Comparison of ENCODE assay signal across 10 cellular contexts in the genomic region with DNA sequence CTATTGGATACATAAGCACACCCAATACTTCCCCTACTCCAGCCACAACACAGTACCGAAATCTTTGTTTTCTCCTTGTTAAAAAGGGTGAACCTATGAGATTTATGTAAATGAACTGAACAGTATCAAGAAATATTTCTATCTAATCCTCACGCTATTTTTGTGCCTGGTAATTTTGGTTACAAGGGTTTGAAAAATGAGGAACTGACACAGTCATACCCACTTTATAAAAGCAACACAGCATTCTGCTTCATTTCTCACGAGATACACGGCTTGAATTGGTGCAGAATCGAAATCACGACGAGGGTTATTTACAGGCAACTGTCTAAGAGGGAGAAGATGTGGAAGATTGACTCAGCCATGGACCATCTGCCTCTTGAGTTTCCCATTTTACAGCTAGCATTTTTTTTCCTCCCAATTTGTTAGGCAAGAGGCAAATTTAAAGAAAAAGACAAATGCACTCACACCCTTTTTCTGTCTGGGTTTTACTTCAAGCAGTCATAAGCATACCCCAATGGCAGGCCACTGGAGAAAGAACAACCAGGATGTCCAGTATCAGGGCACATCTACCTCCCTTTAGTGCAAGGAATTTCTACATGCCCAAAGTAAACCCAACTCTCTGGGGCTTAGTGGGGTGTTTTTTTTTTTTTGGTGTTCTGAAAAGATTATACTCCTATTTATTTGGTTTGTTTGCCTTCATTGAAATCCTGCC.
DNase-seq lines count a peak whose midpoint lies in the region; ATAC-seq and TF ChIP-seq lines count a peak whose summit lies in the region.
"Had no signal": no experiment of that assay in that cellular context is flagged by ENCODE, and none has a peak within 500 bp of the region (broad histone marks: within the 10 kb centered on the region; RNA-seq: fewer than 3 reads in every experiment).

No MANE protein-coding gene starts in this region.

- POLR2A ChIA-PET in SK-N-SH (lab: Yijun Ruan, JAX), result no interaction called here

- no peaks in the 10 kb centered on the region for H3F3A ChIP-seq in SK-N-SH (replicated peaks; ENCODE audit: insufficient read depth)

- H3K27ac Mint-ChIP-seq in natural killer cell, result no peak overlapping the region
- no peak overlapping the region for H3K27ac Mint-ChIP-seq in T-helper 2 cell treated with Interferon-gamma antibody and Interleukin-4, amounts not matched to agents 5 μg/mL and 100 μg/mL, for 36 hours
- H3K27ac Mint-ChIP-seq: activated T-helper 2 cell treated with anti-CD3 and anti-CD28 coated beads, Interferon-gamma antibody, Interleukin-2, Interleukin-4, amounts not matched to agents 10 μg/mL and 5 μg/mL and 100 μg/mL, durations not matched to agents 14 hours and 24 hours and 36 hours had no signal

- no peaks in the 10 kb centered on the region for H3K36me3 Mint-ChIP-seq in natural killer cell
- H3K36me3 Mint-ChIP-seq in T-helper 2 cell treated with Interferon-gamma antibody and Interleukin-4, amounts not matched to agents 5 μg/mL and 100 μg/mL, for 36 hours (ENCODE audit: low read depth), result no peaks in the 10 kb centered on the region

- H3K9me3 Mint-ChIP-seq in natural killer cell, result no peaks in the 10 kb centered on the region
- no peaks in the 10 kb centered on the region for H3K9me3 Mint-ChIP-seq in T-helper 2 cell treated with Interferon-gamma antibody and Interleukin-4, amounts not matched to agents 5 μg/mL and 100 μg/mL, for 36 hours
- H3K9me3 Mint-ChIP-seq: activated T-helper 2 cell treated with anti-CD3 and anti-CD28 coated beads, Interferon-gamma antibody, Interleukin-2, Interleukin-4, amounts not matched to agents 10 μg/mL and 5 μg/mL and 100 μg/mL, durations not matched to agents 14 hours and 24 hours and 36 hours had no signal

- no peaks in the 10 kb centered on the region for H3K4me1 Mint-ChIP-seq in natural killer cell
- H3K4me1 Mint-ChIP-seq in T-helper 2 cell treated with Interferon-gamma antibody and Interleukin-4, amounts not matched to agents 5 μg/mL and 100 μg/mL, for 36 hours (ENCODE audit: low read depth), result no peaks in the 10 kb centered on the region

- H3K4me2 ChIP-seq in SK-N-SH, result no peak overlapping the region

- H3K79me2 ChIP-seq in SK-N-SH (ENCODE audit: insufficient read depth), result no peaks in the 10 kb centered on the region

- H3K27ac ChIP-seq in psoas muscle (no peak overlapping the region), SK-N-SH (ENCODE audit: low read depth in 2 of 2, low read length in 1 of 2) (no peak overlapping the region)
- H3K27ac ChIP-seq: SK-N-MC had no signal

- H3K4me3 ChIP-seq in psoas muscle (no peak overlapping the region), SK-N-SH (ENCODE audit: low read depth in 2 of 2, low read length in 1 of 2) (no peak overlapping the region)
- H3K4me3 ChIP-seq: SK-N-MC had no signal

- H3K4me1 ChIP-seq in psoas muscle, result no peaks in the 10 kb centered on the region
- H3K4me1 ChIP-seq in SK-N-SH (ENCODE audit: control insufficient read depth in 1 of 2, insufficient read depth in 2 of 2, low read depth in 1 of 2, low read length in 1 of 2), result peaks cover 0 to 5% of the 10 kb centered on the region in 2 experiments; a peak in 1 of 4 replicates

- H4K20me1 ChIP-seq in SK-N-SH (ENCODE audit: insufficient read depth), result no peaks in the 10 kb centered on the region

- WGBS in psoas muscle, 3 donors, result 78 to 86% (median 84%) methylated on average over 7 of the region's 7 CpGs
- 59% methylated on average over 7 of the region's 7 CpGs for WGBS in SK-N-SH (ENCODE audit: low lambda C conversion rate)

- no peak for TF ChIP-seq RAD21 in SK-N-SH (IDR thresholded peaks at IDR 0.05; ENCODE audit: low read length)

- H3K9ac ChIP-seq in SK-N-SH, result no peak overlapping the region

- no peak overlapping the region for H3K4me3 Mint-ChIP-seq in natural killer cell
- H3K4me3 Mint-ChIP-seq in T-helper 2 cell treated with Interferon-gamma antibody and Interleukin-4, amounts not matched to agents 5 μg/mL and 100 μg/mL, for 36 hours, result no peak overlapping the region

- no peaks in the 10 kb centered on the region for H3K9me3 ChIP-seq in psoas muscle
- no peaks in the 10 kb centered on the region for H3K9me3 ChIP-seq in SK-N-SH

- H3K9me2 ChIP-seq in SK-N-SH, result no peaks in the 10 kb centered on the region

- H2AFZ ChIP-seq in SK-N-SH (ENCODE audit: low read depth), result no peak overlapping the region

- TF ChIP-seq CTCF in natural killer cell (IDR thresholded peaks at IDR 0.05), result no peak
- no peak for TF ChIP-seq CTCF in psoas muscle (IDR thresholded peaks at IDR 0.05)
- TF ChIP-seq CTCF in SK-N-SH (IDR thresholded peaks at IDR 0.05), result no peak

- peak; percentile 83 for ATAC-seq in GM18867 (IDR thresholded peaks at IDR 0.05; ENCODE audit: unreplicated experiment)
- ATAC-seq in HG02588 (IDR thresholded peaks at IDR 0.05; ENCODE audit: unreplicated experiment), result peak; percentile 87
- ATAC-seq in HG03521 (IDR thresholded peaks at IDR 0.05; ENCODE audit: unreplicated experiment), result peak; percentile 87
- no peak for ATAC-seq in natural killer cell
- no peak for ATAC-seq in psoas muscle

- H3K27me3 ChIP-seq in psoas muscle (ENCODE audit: insufficient read depth in 3 of 3, low read length in 2 of 3) (no peaks in the 10 kb centered on the region), SK-N-SH (ENCODE audit: insufficient read depth) (no peaks in the 10 kb centered on the region)

- TF ChIP-seq EP300 in SK-N-SH (IDR thresholded peaks at IDR 0.05; ENCODE audit: borderline replicate concordance in 1 of 2, low read depth in 1 of 2, low read length in 1 of 2), result no peak

- H3K27me3 Mint-ChIP-seq in natural killer cell (ENCODE audit: low read depth in 2 of 2), result no peaks in the 10 kb centered on the region
- no peaks in the 10 kb centered on the region for H3K27me3 Mint-ChIP-seq in T-helper 2 cell treated with Interferon-gamma antibody and Interleukin-4, amounts not matched to agents 5 μg/mL and 100 μg/mL, for 36 hours (ENCODE audit: low read depth)

- H3K36me3 ChIP-seq in psoas muscle (ENCODE audit: insufficient read depth in 1 of 2, low read depth in 1 of 2) (no peaks in the 10 kb centered on the region), SK-N-SH (replicated peaks in 1 of 2; ENCODE audit: control insufficient read depth in 1 of 2, insufficient read depth in 2 of 2, low read length in 1 of 2) (no peaks in the 10 kb centered on the region)

- DNase-seq in medulla oblongata (ENCODE audit: extremely low spot score) (peak; percentile 25), natural killer cell (no peak), psoas muscle (no peak), SK-N-SH (no peak)
- DNase-seq in T-helper 2 cell treated with Interferon-gamma antibody and Interleukin-4, amounts not matched to agents 5 μg/mL and 100 μg/mL, for 36 hours (ENCODE audit: low spot score), result no peak

- CTCF ChIA-PET in SK-N-SH (lab: Yijun Ruan, JAX), result no interaction called here

- intact Hi-C loops in natural killer cell (cut with micrococcal nuclease), result loop anchor here (10.0 kb wide), 1 partner anchor 64 kb away; no protein-coding TSS in a partner anchor
- intact Hi-C loops in psoas muscle (cut with DNase I), result no loop called here

TF ChIP-seq in SK-N-SH, 30 proteins besides CTCF, POLR2A, EP300 and RAD21:
- no peak for TF ChIP-seq MXI1 (IDR thresholded peaks at IDR 0.05; ENCODE audit: low read depth, low read length)
- no peak for TF ChIP-seq TCF12 (IDR thresholded peaks at IDR 0.05)
- TF ChIP-seq, protein P1, sequence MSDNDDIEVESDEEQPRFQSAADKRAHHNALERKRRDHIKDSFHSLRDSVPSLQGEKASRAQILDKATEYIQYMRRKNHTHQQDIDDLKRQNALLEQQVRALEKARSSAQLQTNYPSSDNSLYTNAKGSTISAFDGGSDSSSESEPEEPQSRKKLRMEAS (IDR thresholded peaks at IDR 0.05; ENCODE audit: low read depth), result no peak
- no peak for TF ChIP-seq SMC3 (IDR thresholded peaks at IDR 0.05; ENCODE audit: low read depth, low read length)
- TF ChIP-seq USF2 (IDR thresholded peaks at IDR 0.05; ENCODE audit: borderline replicate concordance, low read depth, low read length), result no peak
- TF ChIP-seq ELF1 (IDR thresholded peaks at IDR 0.05), result no peak
- TF ChIP-seq, protein P2, sequence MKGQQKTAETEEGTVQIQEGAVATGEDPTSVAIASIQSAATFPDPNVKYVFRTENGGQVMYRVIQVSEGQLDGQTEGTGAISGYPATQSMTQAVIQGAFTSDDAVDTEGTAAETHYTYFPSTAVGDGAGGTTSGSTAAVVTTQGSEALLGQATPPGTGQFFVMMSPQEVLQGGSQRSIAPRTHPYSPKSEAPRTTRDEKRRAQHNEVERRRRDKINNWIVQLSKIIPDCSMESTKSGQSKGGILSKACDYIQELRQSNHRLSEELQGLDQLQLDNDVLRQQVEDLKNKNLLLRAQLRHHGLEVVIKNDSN (IDR thresholded peaks at IDR 0.05; ENCODE audit: borderline replicate concordance, low read depth), result no peak
- TF ChIP-seq NRF1 (IDR thresholded peaks at IDR 0.05; ENCODE audit: low read depth, low read length), result no peak
- no peak for TF ChIP-seq EZH2phosphoT487 (IDR thresholded peaks at IDR 0.05; ENCODE audit: borderline replicate concordance, low read depth)
- no peak for TF ChIP-seq RXRA (IDR thresholded peaks at IDR 0.05; ENCODE audit: borderline replicate concordance, low read depth)
- no peak for TF ChIP-seq FOSL2 (IDR thresholded peaks at IDR 0.05; ENCODE audit: borderline replicate concordance, low read depth)
- no peak for TF ChIP-seq POLR2AphosphoS5 (IDR thresholded peaks at IDR 0.05; ENCODE audit: low read depth, low read length)
- no peak for TF ChIP-seq FOXM1 (IDR thresholded peaks at IDR 0.05; ENCODE audit: low read depth)
- TF ChIP-seq YY1 (IDR thresholded peaks at IDR 0.05; ENCODE audit: low read depth), result no peak
- no peak for TF ChIP-seq FOXJ3 (CRISPR knock-in tag; IDR thresholded peaks at IDR 0.05)
- TF ChIP-seq GATA2 (CRISPR knock-in tag; IDR thresholded peaks at IDR 0.05), result no peak
- TF ChIP-seq GABPA (IDR thresholded peaks at IDR 0.05; ENCODE audit: low read depth), result no peak
- no peak for TF ChIP-seq RCOR1 (IDR thresholded peaks at IDR 0.05; ENCODE audit: low read length)

Comparison
In these comparisons a context has a peak if more than half of its experiments do, and no peak if none do; other contexts are left out.
1. ATAC-seq: peak in GM18867 (single experiment), HG02588 (single experiment) and HG03521 (single experiment); none in natural killer cell (0 of 3) and psoas muscle (0 of 4).